In genomic region chr5:145680169-145680568, GRCh38 we compare ENCODE assay signal across 12 cellular contexts.
DNase-seq lines count a peak whose midpoint lies in the region; ATAC-seq and TF ChIP-seq lines count a peak whose summit lies in the region.
"Had no signal": no experiment of that assay in that cellular context is flagged by ENCODE, and none has a peak within 500 bp of the region (broad histone marks: within the 10 kb centered on the region; RNA-seq: fewer than 3 reads in every experiment).

No MANE protein-coding gene starts in this region.

- H4K5ac ChIP-seq in mesendoderm (ENCODE audit: low read length): no peak overlapping the region

- POLR2A ChIA-PET in naive thymus-derived CD4-positive, alpha-beta T cell (lab: Charles Lee): no interaction called here

- CTCF ChIA-PET in naive thymus-derived CD4-positive, alpha-beta T cell (lab: Charles Lee): no interaction called here

- H3K27ac Mint-ChIP-seq in naive thymus-derived CD4-positive, alpha-beta T cell: no peak overlapping the region
- H3K27ac Mint-ChIP-seq: activated naive CD4-positive, alpha-beta T cell treated with anti-CD3 and anti-CD28 coated beads for 36 hours had no signal

- no peak overlapping the region for H3K4me3 Mint-ChIP-seq in naive thymus-derived CD4-positive, alpha-beta T cell
- H3K4me3 Mint-ChIP-seq: activated naive CD4-positive, alpha-beta T cell treated with anti-CD3 and anti-CD28 coated beads for 36 hours had no signal

- no peaks in the 10 kb centered on the region for H3K27me3 Mint-ChIP-seq in naive thymus-derived CD4-positive, alpha-beta T cell

- intact Hi-C loops in naive thymus-derived CD4-positive, alpha-beta T cell (cut with micrococcal nuclease): loop anchor here (5.0 kb wide), 2 partner anchors 747 to 1478 kb away; no protein-coding TSS in a partner anchor
- intact Hi-C loops in uterus (cut with DNase I; ENCODE audit: low total_unique reads): no loop called here

- no peaks in the 10 kb centered on the region for H3K9me3 Mint-ChIP-seq in naive thymus-derived CD4-positive, alpha-beta T cell
- H3K9me3 Mint-ChIP-seq: activated naive CD4-positive, alpha-beta T cell treated with anti-CD3 and anti-CD28 coated beads for 36 hours had no signal

- no peak overlapping the region for H3K4me2 ChIP-seq in DOHH2 (ENCODE audit: low read length)
- H3K4me2 ChIP-seq in mesendoderm (ENCODE audit: low read length): no peak overlapping the region

- DNase-seq in HL-60 (ENCODE audit: low read depth in 1 of 2, low spot score in 1 of 2) (no peak), WERI-Rb-1 (peak; percentile 11), mesendoderm (peak; percentile 58), NCI-H146 treated with DMSO at 0.1 percent for 48 hours (lab: John Stamatoyannopoulos, UW; ENCODE audit: unreplicated experiment) (no peak), pons (ENCODE audit: low spot score) (no peak), uterus (no peak)
- no peak for DNase-seq in naive thymus-derived CD4-positive, alpha-beta T cell
- DNase-seq: activated naive CD4-positive, alpha-beta T cell treated with anti-CD3 and anti-CD28 coated beads for 36 hours; GF-D8; kidney glomerular epithelial cell; NCI-H1048 had no signal

- H3K79me1 ChIP-seq in mesendoderm (ENCODE audit: low read length): no peaks in the 10 kb centered on the region

- H3K9me2 ChIP-seq in DOHH2 (replicated peaks; ENCODE audit: control insufficient read depth, low read length): no peaks in the 10 kb centered on the region

- no peak overlapping the region for H3K27ac ChIP-seq in DOHH2 (ENCODE audit: low read depth, low read length)
- H3K27ac ChIP-seq in HL-60 (replicated peaks): no peak overlapping the region
- H3K27ac ChIP-seq in WERI-Rb-1: no peak overlapping the region
- H3K27ac ChIP-seq in mesendoderm (ENCODE audit: low read depth, low read length): no peak overlapping the region
- H3K27ac ChIP-seq in naive thymus-derived CD4-positive, alpha-beta T cell (ENCODE audit: low read depth, low read length): no peak overlapping the region
- no peak overlapping the region for H3K27ac ChIP-seq in uterus

- H3K4me3 ChIP-seq in DOHH2 (ENCODE audit: low read length) (no peak overlapping the region), HL-60 (replicated peaks; ENCODE audit: insufficient read depth, low read length) (no peak overlapping the region), WERI-Rb-1 (ENCODE audit: low read depth, low read length) (no peak overlapping the region), mesendoderm (ENCODE audit: low read length) (no peak overlapping the region), uterus (no peak overlapping the region)
- no peak overlapping the region for H3K4me3 ChIP-seq in naive thymus-derived CD4-positive, alpha-beta T cell (ENCODE audit: low read length)

- H2BK15ac ChIP-seq in mesendoderm (replicated peaks; ENCODE audit: low read depth): no peak overlapping the region

- no peaks in the 10 kb centered on the region for H4K20me1 ChIP-seq in DOHH2 (ENCODE audit: control insufficient read depth, insufficient read depth, low read depth, low read length)

- peak; percentile 41 for TF ChIP-seq CTCF in DOHH2 (IDR thresholded peaks at IDR 0.05; ENCODE audit: low read depth, low read length, poor library complexity, severe bottlenecking)
- TF ChIP-seq CTCF in HL-60 (IDR thresholded peaks at IDR 0.05; ENCODE audit: insufficient read depth, low read length): peak; percentile 19
- TF ChIP-seq CTCF in WERI-Rb-1 (IDR thresholded peaks at IDR 0.05; ENCODE audit: low read depth, low read length): peak; percentile 37; the same call in 1 of the 2 replicates
- TF ChIP-seq CTCF in uterus (IDR thresholded peaks at IDR 0.05): no peak

- no peaks in the 10 kb centered on the region for H3K9me3 ChIP-seq in DOHH2 (ENCODE audit: control insufficient read depth, insufficient read depth, low read length)
- no peaks in the 10 kb centered on the region for H3K9me3 ChIP-seq in WERI-Rb-1 (ENCODE audit: severe bottlenecking)
- H3K9me3 ChIP-seq in naive thymus-derived CD4-positive, alpha-beta T cell (ENCODE audit: control insufficient read depth in 2 of 3, low read length in 3 of 3): no peaks in the 10 kb centered on the region
- no peaks in the 10 kb centered on the region for H3K9me3 ChIP-seq in uterus

- H3K4ac ChIP-seq in mesendoderm (ENCODE audit: low read depth, low read length): no peak overlapping the region

- no peak overlapping the region for H3K9ac ChIP-seq in mesendoderm (ENCODE audit: low read length)

- H3K4me1 Mint-ChIP-seq in naive thymus-derived CD4-positive, alpha-beta T cell: peaks cover 0 to 2% (median 0%) of the 10 kb centered on the region in 7 donors

- no peak for ATAC-seq in naive thymus-derived CD4-positive, alpha-beta T cell

- TF ChIP-seq POLR2A in uterus (IDR thresholded peaks at IDR 0.05): no peak

- H3K23ac ChIP-seq in mesendoderm (ENCODE audit: low read length): no peak overlapping the region

- H3K79me2 ChIP-seq in DOHH2 (ENCODE audit: control insufficient read depth, low read length): no peaks in the 10 kb centered on the region
- H3K79me2 ChIP-seq in mesendoderm (ENCODE audit: control insufficient read depth, insufficient read depth, low read length): no peaks in the 10 kb centered on the region

- H3K36me3 Mint-ChIP-seq in naive thymus-derived CD4-positive, alpha-beta T cell: no peaks in the 10 kb centered on the region

- H4K8ac ChIP-seq in mesendoderm (ENCODE audit: low read depth, low read length): no peak overlapping the region

- H2BK5ac ChIP-seq in mesendoderm (ENCODE audit: low read length): no peak overlapping the region

- H3K27me3 ChIP-seq in DOHH2 (ENCODE audit: control insufficient read depth, low read length) (no peaks in the 10 kb centered on the region), HL-60 (ENCODE audit: insufficient read depth, poor library complexity, severe bottlenecking) (no peaks in the 10 kb centered on the region), WERI-Rb-1 (ENCODE audit: insufficient read depth, low read depth, severe bottlenecking) (no peaks in the 10 kb centered on the region), mesendoderm (ENCODE audit: insufficient read depth, low read length, poor library complexity) (no peaks in the 10 kb centered on the region), uterus (no peaks in the 10 kb centered on the region)
- H3K27me3 ChIP-seq in naive thymus-derived CD4-positive, alpha-beta T cell (ENCODE audit: control insufficient read depth in 2 of 2, insufficient read depth in 2 of 2, low read length in 2 of 2): no peaks in the 10 kb centered on the region

- H3K18ac ChIP-seq in mesendoderm (ENCODE audit: low read length): no peak overlapping the region

- no peak overlapping the region for H3K56ac ChIP-seq in mesendoderm (ENCODE audit: low read length)

- H2AK5ac ChIP-seq in mesendoderm (ENCODE audit: low read length): no peak overlapping the region

- H3K36me3 ChIP-seq in DOHH2 (ENCODE audit: control insufficient read depth, low read length) (no peaks in the 10 kb centered on the region), WERI-Rb-1 (no peaks in the 10 kb centered on the region), mesendoderm (ENCODE audit: control insufficient read depth, insufficient read depth, low read length) (no peaks in the 10 kb centered on the region), uterus (no peaks in the 10 kb centered on the region)
- H3K36me3 ChIP-seq in naive thymus-derived CD4-positive, alpha-beta T cell (ENCODE audit: control insufficient read depth in 2 of 3, insufficient read depth in 3 of 3, low read length in 3 of 3): no peaks in the 10 kb centered on the region

- H2BK120ac ChIP-seq in mesendoderm (ENCODE audit: low read depth, low read length): no peak overlapping the region

- peaks cover 3% of the 10 kb centered on the region for H3K4me1 ChIP-seq in DOHH2 (ENCODE audit: control insufficient read depth, low read length)
- H3K4me1 ChIP-seq in mesendoderm (ENCODE audit: control insufficient read depth, low read depth, low read length): no peaks in the 10 kb centered on the region
- H3K4me1 ChIP-seq in naive thymus-derived CD4-positive, alpha-beta T cell (ENCODE audit: control insufficient read depth in 2 of 2, insufficient read depth in 2 of 2, low read length in 2 of 2): no peaks in the 10 kb centered on the region
- H3K4me1 ChIP-seq in uterus: no peaks in the 10 kb centered on the region

- H3F3A ChIP-seq in DOHH2 (ENCODE audit: control insufficient read depth, insufficient read depth): no peaks in the 10 kb centered on the region

Comparison
In these comparisons a context has a peak if more than half of its experiments do, and no peak if none do; other contexts are left out.
1. CTCF ChIP-seq: peak in DOHH2 (single experiment), HL-60 (single experiment) and WERI-Rb-1 (single experiment); none in uterus (0 of 4).
2. DNase-seq: peak in WERI-Rb-1 (single experiment) and mesendoderm (single experiment); none in HL-60 (0 of 2), naive thymus-derived CD4-positive, alpha-beta T cell (0 of 9), NCI-H146 treated with DMSO at 0.1 percent for 48 hours (single experiment), pons (single experiment) and uterus (0 of 2).